In the genomic region with DNA sequence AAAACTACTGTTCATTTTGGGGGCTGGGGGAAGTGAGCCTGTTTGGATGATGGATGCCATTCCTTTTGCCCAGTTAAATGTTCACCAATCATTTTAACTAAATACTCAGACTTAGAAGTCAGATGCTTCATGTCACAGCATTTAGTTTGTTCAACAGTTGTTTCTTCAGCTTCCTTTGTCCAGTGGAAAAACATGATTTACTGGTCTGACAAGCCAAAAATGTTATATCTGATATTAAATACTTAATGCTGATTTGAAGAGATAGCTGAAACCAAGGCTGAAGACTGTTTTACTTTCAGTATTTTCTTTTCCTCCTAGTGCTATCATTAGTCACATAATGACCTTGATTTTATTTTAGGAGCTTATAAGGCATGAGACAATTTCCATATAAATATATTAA, we compare ENCODE assay signal across 18 cellular contexts.
DNase-seq lines count a peak whose midpoint lies in the region; ATAC-seq and TF ChIP-seq lines count a peak whose summit lies in the region.
"Had no signal": no experiment of that assay in that cellular context is flagged by ENCODE, and none has a peak within 500 bp of the region (broad histone marks: within the 10 kb centered on the region; RNA-seq: fewer than 3 reads in every experiment).

No MANE protein-coding gene starts in this region.

- H3K36me3 Mint-ChIP-seq in mesothelial cell of epicardium: peaks cover 34% of the 10 kb centered on the region

- H3K27me3 Mint-ChIP-seq in mesothelial cell of epicardium (ENCODE audit: low read depth): no peaks in the 10 kb centered on the region

- no peaks in the 10 kb centered on the region for H3K9me3 ChIP-seq in suprapubic skin
- H3K9me3 ChIP-seq in esophagus squamous epithelium: no peaks in the 10 kb centered on the region
- H3K9me3 ChIP-seq: Caco-2, SJSA1 had no signal

- H3K4me1 ChIP-seq in suprapubic skin (peaks cover 50% of the 10 kb centered on the region), esophagus squamous epithelium (peaks cover 7 to 60% (median 24%) of the 10 kb centered on the region in 3 donors)

- H3K27ac Mint-ChIP-seq in mesothelial cell of epicardium: peak overlapping the region; percentile 92
- H3K27ac Mint-ChIP-seq: CD4-positive, alpha-beta T cell; HFFc6 had no signal

- no peak for TF ChIP-seq EP300 in suprapubic skin (IDR thresholded peaks at IDR 0.05)

- H3K27ac ChIP-seq in VCaP: peak overlapping the region; percentile 94
- peak overlapping the region; percentile 5 for H3K27ac ChIP-seq in suprapubic skin
- H3K27ac ChIP-seq in esophagus squamous epithelium: peak overlapping the region in 2 of 4 donors; percentile 30
- H3K27ac ChIP-seq: SJSA1 had no signal

- H3K4me3 Mint-ChIP-seq in mesothelial cell of epicardium: no peak overlapping the region
- H3K4me3 Mint-ChIP-seq: CD4-positive, alpha-beta T cell; HFFc6 had no signal

- no peak for ATAC-seq in GM21528 (IDR thresholded peaks at IDR 0.05; ENCODE audit: low FRiP score, unreplicated experiment)
- ATAC-seq: K562 had no signal

- TF ChIP-seq CTCF in VCaP (conservative IDR thresholded peaks at IDR 0.05) (no peak), mesothelial cell of epicardium (IDR thresholded peaks at IDR 0.05; ENCODE audit: unreplicated experiment) (no peak), suprapubic skin (IDR thresholded peaks at IDR 0.05) (no peak), esophagus squamous epithelium (IDR thresholded peaks at IDR 0.05) (no peak)

- DNase-seq in DMS53 (lab: John Stamatoyannopoulos, UW) (peak; percentile 26), DMS53 treated with DMSO at 0.1 percent for 48 hours (lab: John Stamatoyannopoulos, UW; ENCODE audit: unreplicated experiment) (no peak), mesothelial cell of epicardium (ENCODE audit: low spot score in 2 of 2, unreplicated experiment in 2 of 2) (no peak), suprapubic skin (ENCODE audit: low spot score in 2 of 2) (no peak), AG08395 (ENCODE audit: low spot score) (no peak), esophagus squamous epithelium (lab: John Stamatoyannopoulos, UW) (no peak)
- DNase-seq: 8988T; CD4-positive, alpha-beta T cell; HFFc6; MV-4-11; NCI-H187; NCI-H226; NCI-H524 had no signal

- peaks cover 59% of the 10 kb centered on the region for H3K4me1 Mint-ChIP-seq in mesothelial cell of epicardium

- no peak overlapping the region for H3K4me3 ChIP-seq in suprapubic skin
- no peak overlapping the region for H3K4me3 ChIP-seq in esophagus squamous epithelium
- H3K4me3 ChIP-seq: K562, SJSA1 had no signal

- H3K36me3 ChIP-seq in suprapubic skin (peaks cover 12% of the 10 kb centered on the region), esophagus squamous epithelium (peaks cover 0 to 55% (median 0%) of the 10 kb centered on the region in 3 donors)

- TF ChIP-seq POLR2A in suprapubic skin (IDR thresholded peaks at IDR 0.05) (no peak), esophagus squamous epithelium (IDR thresholded peaks at IDR 0.05) (no peak)

- H3K9me3 Mint-ChIP-seq in mesothelial cell of epicardium: no peaks in the 10 kb centered on the region
- H3K9me3 Mint-ChIP-seq: CD4-positive, alpha-beta T cell; HFFc6 had no signal

- intact Hi-C loops in esophagus squamous epithelium (cut with DNase I): no loop called here

- H3K27me3 ChIP-seq in suprapubic skin (no peaks in the 10 kb centered on the region), esophagus squamous epithelium (no peaks in the 10 kb centered on the region)
- H3K27me3 ChIP-seq: SJSA1 had no signal
